1 cellular context compared by ENCODE assay signal in genomic region chr20:38726849-38727601, GRCh38.
TF ChIP-seq lines count a peak whose summit lies in the region.

No MANE protein-coding gene starts in this region.

TF ChIP-seq in HepG2, 621 proteins besides CTCF, POLR2A, EP300 and RAD21 (continued from another document and continues in another):
- no peak for TF ChIP-seq ZGPAT (CRISPR knock-in tag; IDR thresholded peaks at IDR 0.05)
- TF ChIP-seq ZNF772 (CRISPR knock-in tag; IDR thresholded peaks at IDR 0.05), result peak; percentile 66; the same call in 1 of the 2 replicates
- TF ChIP-seq ZBED4 (CRISPR knock-in tag; IDR thresholded peaks at IDR 0.05; ENCODE audit: borderline replicate concordance), result no peak
- no peak for TF ChIP-seq ZNF350 (CRISPR knock-in tag; IDR thresholded peaks at IDR 0.05; ENCODE audit: borderline replicate concordance, low read depth)
- TF ChIP-seq SP4 (CRISPR knock-in tag; IDR thresholded peaks at IDR 0.05), result peak; percentile 76; the same call in 1 of the 2 replicates
- no peak for TF ChIP-seq NAIF1 (CRISPR knock-in tag; IDR thresholded peaks at IDR 0.05; ENCODE audit: borderline replicate concordance)
- TF ChIP-seq MXD4 (CRISPR knock-in tag; IDR thresholded peaks at IDR 0.05), result no peak
- no peak for TF ChIP-seq ZNF121 (CRISPR knock-in tag; IDR thresholded peaks at IDR 0.05)
- TF ChIP-seq MBNL3 (CRISPR knock-in tag; conservative IDR thresholded peaks at IDR 0.05), result no peak
- TF ChIP-seq ZBTB8A (CRISPR knock-in tag; IDR thresholded peaks at IDR 0.05; ENCODE audit: borderline replicate concordance, low read depth), result no peak
- TF ChIP-seq ARID3A (IDR thresholded peaks at IDR 0.05; ENCODE audit: low read depth, low read length), result no peak
- 0 out of 2 replicates have a peak, but pooled peaks have one; percentile 15 for TF ChIP-seq FOXP1 (IDR thresholded peaks at IDR 0.05)
- no peak for TF ChIP-seq FOXP1 (CRISPR knock-in tag; IDR thresholded peaks at IDR 0.05)
- no peak for TF ChIP-seq AHDC1 (CRISPR knock-in tag; IDR thresholded peaks at IDR 0.05; ENCODE audit: borderline replicate concordance)
- no peak for TF ChIP-seq BCL3 (CRISPR knock-in tag; IDR thresholded peaks at IDR 0.05)
- TF ChIP-seq NFKBIZ (CRISPR knock-in tag; IDR thresholded peaks at IDR 0.05), result no peak
- TF ChIP-seq SOX13 (IDR thresholded peaks at IDR 0.05), result no peak
- no peak for TF ChIP-seq SOX13 (CRISPR knock-in tag; conservative IDR thresholded peaks at IDR 0.05 in 1 of 2, IDR thresholded peaks at IDR 0.05 in 1 of 2)
- TF ChIP-seq ZNF232 (CRISPR knock-in tag; IDR thresholded peaks at IDR 0.05; ENCODE audit: borderline replicate concordance), result no peak
- no peak for TF ChIP-seq ZFP36L1 (CRISPR knock-in tag; IDR thresholded peaks at IDR 0.05)
- no peak for TF ChIP-seq MAZ (IDR thresholded peaks at IDR 0.05; ENCODE audit: borderline replicate concordance, low read depth, low read length)
- TF ChIP-seq MAZ (CRISPR knock-in tag; IDR thresholded peaks at IDR 0.05; ENCODE audit: low read depth), result peak; percentile 21; the same call in 1 of the 2 replicates
- no peak for TF ChIP-seq ZMAT5 (CRISPR knock-in tag; IDR thresholded peaks at IDR 0.05; ENCODE audit: borderline replicate concordance, low read depth)
- no peak for TF ChIP-seq PHF20 (CRISPR knock-in tag; IDR thresholded peaks at IDR 0.05)
- no peak for TF ChIP-seq CENPT (CRISPR knock-in tag; IDR thresholded peaks at IDR 0.05; ENCODE audit: low read depth)
- 0 out of 2 replicates have a peak, but pooled peaks have one; percentile 4 for TF ChIP-seq FOSL2 (CRISPR knock-in tag; IDR thresholded peaks at IDR 0.05)
- no peak for TF ChIP-seq AFF4 (CRISPR knock-in tag; IDR thresholded peaks at IDR 0.05)
- TF ChIP-seq ZNF563 (CRISPR knock-in tag; IDR thresholded peaks at IDR 0.05), result no peak
- no peak for TF ChIP-seq PRDM10 (CRISPR knock-in tag; IDR thresholded peaks at IDR 0.05; ENCODE audit: low read depth)
- no peak for TF ChIP-seq ZNF326 (CRISPR knock-in tag; IDR thresholded peaks at IDR 0.05; ENCODE audit: borderline replicate concordance)
- no peak for TF ChIP-seq GTF2F1 (IDR thresholded peaks at IDR 0.05; ENCODE audit: low read length)
- TF ChIP-seq ZNF567 (CRISPR knock-in tag; IDR thresholded peaks at IDR 0.05; ENCODE audit: borderline replicate concordance), result no peak
- no peak for TF ChIP-seq EHMT2 (IDR thresholded peaks at IDR 0.05; ENCODE audit: borderline replicate concordance, low read depth, low read length)
